Comparison of ENCODE assay signal across 8 cellular contexts in genomic region chr4:21768349-21769310, GRCh38.
DNase-seq lines count a peak whose midpoint lies in the region; ATAC-seq and TF ChIP-seq lines count a peak whose summit lies in the region.

No MANE protein-coding gene starts in this region.

- no peaks in the 10 kb centered on the region for H3K9me3 ChIP-seq in OCI-LY7 (ENCODE audit: low read length)

- no peaks in the 10 kb centered on the region for H3K36me3 ChIP-seq in OCI-LY7 (ENCODE audit: insufficient read depth, low read length)

- DNase-seq in AG09319 (ENCODE audit: extremely low read depth, low read depth) (no peak), GM13977 (ENCODE audit: low spot score) (peak; percentile 4), OCI-LY7 (ENCODE audit: low spot score) (peak; percentile 44), endothelial cell (ENCODE audit: low spot score) (peak; percentile 28), non-pigmented ciliary epithelial cell (ENCODE audit: low read depth) (peak; percentile 43), T-helper 9 cell (no peak)

- no TSS peak for BruUV-seq in OCI-LY7 (replicated peaks; lab: Mats Ljungman, UMichigan)

- intact Hi-C loops in OCI-LY7 (cut with micrococcal nuclease; ENCODE audit: unreplicated experiment): loop anchor here (1.0 to 5.0 kb wide), 2 partner anchors 256 to 996 kb away; no protein-coding TSS in a partner anchor

- CTCF ChIA-PET in OCI-LY7 (lab: Charles Lee; ENCODE audit: unreplicated experiment): no interaction called here

- in situ Hi-C loops in GM13977 (cut with MboI; ENCODE audit: low pct_unique_long_range_greater_than_20kb, low sequenced_read_pairs, unreplicated experiment): loop anchor here (10.0 kb wide), 1 partner anchor 264 kb away; no protein-coding TSS in a partner anchor

- no peaks in the 10 kb centered on the region for H3K36me3 Mint-ChIP-seq in endothelial cell (ENCODE audit: low read depth, unreplicated experiment)

- no peaks in the 10 kb centered on the region for H3K4me1 Mint-ChIP-seq in endothelial cell (ENCODE audit: unreplicated experiment)

- no peak overlapping the region for H3K4me2 ChIP-seq in OCI-LY7 (ENCODE audit: low read length)

- H3K9me2 ChIP-seq in OCI-LY7 (ENCODE audit: insufficient read depth, low read length): no peaks in the 10 kb centered on the region

- H3K27me3 Mint-ChIP-seq in endothelial cell (ENCODE audit: unreplicated experiment): peaks cover 1% of the 10 kb centered on the region

- no peak overlapping the region for H3K27ac Mint-ChIP-seq in endothelial cell (ENCODE audit: unreplicated experiment)

- H3K79me2 ChIP-seq in OCI-LY7 (ENCODE audit: insufficient read depth, low read depth, low read length): no peaks in the 10 kb centered on the region

- no peak overlapping the region for H2AFZ ChIP-seq in OCI-LY7 (ENCODE audit: low read length)

- H3K4me3 Mint-ChIP-seq in endothelial cell (ENCODE audit: unreplicated experiment): no peak overlapping the region

- TF ChIP-seq CTCF in AG09319 (IDR thresholded peaks at IDR 0.05; ENCODE audit: low read depth, low read length): peak; percentile 76
- peak; percentile 58 for TF ChIP-seq CTCF in GM13977 (IDR thresholded peaks at IDR 0.05; ENCODE audit: extremely low read depth, insufficient read depth, missing control alignments)
- TF ChIP-seq CTCF in OCI-LY7 (conservative IDR thresholded peaks at IDR 0.05; ENCODE audit: low read length): peak; percentile 86
- peak; percentile 95 for TF ChIP-seq CTCF in endothelial cell (IDR thresholded peaks at IDR 0.05; ENCODE audit: unreplicated experiment)

- POLR2A ChIA-PET in OCI-LY7 (lab: Charles Lee): no interaction called here

- H3K4me3 ChIP-seq in OCI-LY7 (ENCODE audit: low read depth, low read length, poor library complexity, severe bottlenecking): no peak overlapping the region

- no peaks in the 10 kb centered on the region for H4K20me1 ChIP-seq in OCI-LY7 (ENCODE audit: insufficient read depth, low read length)

- ATAC-seq in HG03439 (IDR thresholded peaks at IDR 0.05; ENCODE audit: unreplicated experiment) (peak; percentile 45), HG02970 (IDR thresholded peaks at IDR 0.05; ENCODE audit: low FRiP score, unreplicated experiment) (no peak)

- H3K4me1 ChIP-seq in OCI-LY7 (ENCODE audit: insufficient read depth, low read length, poor library complexity, severe bottlenecking): no peaks in the 10 kb centered on the region

- no peak overlapping the region for H3K27ac ChIP-seq in OCI-LY7 (ENCODE audit: low read depth, low read length, poor library complexity, severe bottlenecking)

- no peaks in the 10 kb centered on the region for H3K9me3 Mint-ChIP-seq in endothelial cell (ENCODE audit: unreplicated experiment)

Comparison
In these comparisons a context has a peak if more than half of its experiments do, and no peak if none do; other contexts are left out.
1. DNase-seq: peak in GM13977 (single experiment), OCI-LY7 (single experiment), endothelial cell (single experiment) and non-pigmented ciliary epithelial cell (single experiment); none in AG09319 (single experiment) and T-helper 9 cell (single experiment).
2. Peak in every context shown above with its lines, with median percentiles within 50 percentile points of each other: CTCF ChIP-seq.